27 cellular contexts compared by ENCODE assay signal in genomic region chr2:176885661-176886060, GRCh38.
"Had no signal": no experiment of that assay in that cellular context is flagged by ENCODE, and none has a peak within 500 bp of the region (broad histone marks: within the 10 kb centered on the region; RNA-seq: fewer than 3 reads in every experiment).

No MANE protein-coding gene starts in this region.

- ATAC-seq: activated CD4-positive, alpha-beta T cell treated with anti-CD3 and anti-CD28 coated beads for 36 hours; activated CD8-positive, alpha-beta memory T cell treated with anti-CD3 and anti-CD28 coated beads, Interleukin-2, amount 10 ng/mL, durations not matched to agents 7 days and 5 days; activated CD8-positive, alpha-beta T cell treated with anti-CD3 and anti-CD28 coated beads, Interleukin-2, amount 10 ng/mL, durations not matched to agents 7 days and 5 days; esophagus mucosa; heart left ventricle; naive thymus-derived CD4-positive, alpha-beta T cell; right cardiac atrium; stimulated activated naive B cell treated with anti-CD40 and anti-IgM and Interleukin-4, amounts not matched to agents 10 μg/mL and 1 μg/mL and 100 μg/mL, for 72 hours had no signal

- H3K4me1 ChIP-seq: adrenal gland, ascending aorta, heart left ventricle, neural progenitor cell, stomach, thyroid gland, upper lobe of left lung, vagina had no signal

- H3K4me1 Mint-ChIP-seq: activated CD4-positive, alpha-beta T cell treated with anti-CD3 and anti-CD28 coated beads for 36 hours; brain; naive thymus-derived CD4-positive, alpha-beta T cell; neural progenitor cell; stimulated activated naive B cell treated with anti-CD40 and anti-IgM and Interleukin-4, amounts not matched to agents 10 μg/mL and 1 μg/mL and 100 μg/mL, for 72 hours had no signal

- H3K27ac Mint-ChIP-seq: activated CD4-positive, alpha-beta T cell treated with anti-CD3 and anti-CD28 coated beads for 36 hours; activated CD8-positive, alpha-beta memory T cell treated with anti-CD3 and anti-CD28 coated beads, Interleukin-2, amount 10 ng/mL, durations not matched to agents 7 days and 5 days; activated CD8-positive, alpha-beta T cell treated with anti-CD3 and anti-CD28 coated beads, Interleukin-2, amount 10 ng/mL, durations not matched to agents 7 days and 5 days; activated naive CD4-positive, alpha-beta T cell treated with anti-CD3 and anti-CD28 coated beads for 36 hours; activated naive CD8-positive, alpha-beta T cell treated with anti-CD3 and anti-CD28 coated beads for 36 hours; brain; naive thymus-derived CD4-positive, alpha-beta T cell; neural progenitor cell; stimulated activated naive B cell treated with anti-CD40 and anti-IgM and Interleukin-4, amounts not matched to agents 10 μg/mL and 1 μg/mL and 100 μg/mL, for 72 hours had no signal

- H3K27me3 ChIP-seq: adrenal gland, ascending aorta, neural progenitor cell, stomach, thyroid gland, upper lobe of left lung, vagina had no signal

- DNase-seq: activated CD4-positive, alpha-beta T cell treated with anti-CD3 and anti-CD28 coated beads for 36 hours; activated CD4-positive, CD25-positive, alpha-beta regulatory T cell; activated CD8-positive, alpha-beta memory T cell treated with anti-CD3 and anti-CD28 coated beads, Interleukin-2, amount 10 ng/mL, durations not matched to agents 7 days and 5 days; activated CD8-positive, alpha-beta T cell treated with anti-CD3 and anti-CD28 coated beads, Interleukin-2, amount 10 ng/mL, durations not matched to agents 7 days and 5 days; activated effector memory CD4-positive, alpha-beta T cell treated with Interleukin-2 at 50 U/mL for 16 hours; activated naive CD4-positive, alpha-beta T cell treated with anti-CD3 and anti-CD28 coated beads for 36 hours; activated naive CD8-positive, alpha-beta T cell treated with anti-CD3 and anti-CD28 coated beads for 36 hours; adrenal gland; caudate nucleus; foreskin fibroblast; heart left ventricle; midbrain; naive thymus-derived CD4-positive, alpha-beta T cell; occipital lobe; right cardiac atrium; stimulated activated CD4-positive, alpha-beta T cell treated with anti-CD3 and anti-CD28 coated beads, Interleukin-15, amount 100 ng/mL, for 24 hours; stimulated activated CD4-positive, alpha-beta T cell treated with anti-CD3 and anti-CD28 coated beads, Interleukin-2, amount 100 ng/mL, for 24 hours; stimulated activated naive B cell treated with anti-CD40 and anti-IgM and Interleukin-4, amounts not matched to agents 10 μg/mL and 1 μg/mL and 100 μg/mL, for 72 hours; stomach; thyroid gland; upper lobe of left lung had no signal

- H3K4me2 ChIP-seq: neural progenitor cell had no signal

- H3K36me3 Mint-ChIP-seq: activated naive CD8-positive, alpha-beta T cell treated with anti-CD3 and anti-CD28 coated beads for 36 hours; brain; naive thymus-derived CD4-positive, alpha-beta T cell; neural progenitor cell; stimulated activated naive B cell treated with anti-CD40 and anti-IgM and Interleukin-4, amounts not matched to agents 10 μg/mL and 1 μg/mL and 100 μg/mL, for 72 hours had no signal

- H3K27ac ChIP-seq: adrenal gland, ascending aorta, heart left ventricle, neural progenitor cell, stomach, thyroid gland, upper lobe of left lung, vagina had no signal

- H2AFZ ChIP-seq: neural progenitor cell had no signal

- H3K27me3 Mint-ChIP-seq: activated CD8-positive, alpha-beta memory T cell treated with anti-CD3 and anti-CD28 coated beads, Interleukin-2, amount 10 ng/mL, durations not matched to agents 7 days and 5 days; activated naive CD8-positive, alpha-beta T cell treated with anti-CD3 and anti-CD28 coated beads for 36 hours; stimulated activated naive B cell treated with anti-CD40 and anti-IgM and Interleukin-4, amounts not matched to agents 10 μg/mL and 1 μg/mL and 100 μg/mL, for 72 hours had no signal

- H3K9me3 Mint-ChIP-seq: brain, neural progenitor cell had no signal

- H3K36me3 ChIP-seq: adrenal gland, ascending aorta, heart left ventricle, neural progenitor cell, stomach, thyroid gland, upper lobe of left lung, vagina had no signal

- H3K4me3 ChIP-seq: adrenal gland, ascending aorta, heart left ventricle, neural progenitor cell, stomach, thyroid gland, upper lobe of left lung, vagina had no signal

- FAIRE-seq: endothelial cell of umbilical vein had no signal

- H3K4me3 Mint-ChIP-seq: activated CD4-positive, alpha-beta T cell treated with anti-CD3 and anti-CD28 coated beads for 36 hours; activated CD8-positive, alpha-beta memory T cell treated with anti-CD3 and anti-CD28 coated beads, Interleukin-2, amount 10 ng/mL, durations not matched to agents 7 days and 5 days; activated CD8-positive, alpha-beta T cell treated with anti-CD3 and anti-CD28 coated beads, Interleukin-2, amount 10 ng/mL, durations not matched to agents 7 days and 5 days; activated naive CD4-positive, alpha-beta T cell treated with anti-CD3 and anti-CD28 coated beads for 36 hours; activated naive CD8-positive, alpha-beta T cell treated with anti-CD3 and anti-CD28 coated beads for 36 hours; brain; naive thymus-derived CD4-positive, alpha-beta T cell; neural progenitor cell; stimulated activated naive B cell treated with anti-CD40 and anti-IgM and Interleukin-4, amounts not matched to agents 10 μg/mL and 1 μg/mL and 100 μg/mL, for 72 hours had no signal

- H3K9me3 ChIP-seq: adrenal gland, ascending aorta, heart left ventricle, stomach, thyroid gland, upper lobe of left lung, vagina had no signal

- H3K9ac ChIP-seq: neural progenitor cell had no signal
